Comparison of ENCODE assay signal across 15 cellular contexts in genomic region chr11:78647266-78647915, GRCh38.
DNase-seq lines count a peak whose midpoint lies in the region; ATAC-seq and TF ChIP-seq lines count a peak whose summit lies in the region.
"Had no signal": no experiment of that assay in that cellular context is flagged by ENCODE, and none has a peak within 500 bp of the region (broad histone marks: within the 10 kb centered on the region; RNA-seq: fewer than 3 reads in every experiment).

No MANE protein-coding gene starts in this region.

- ATAC-seq in activated CD8-positive, alpha-beta memory T cell treated with anti-CD3 and anti-CD28 coated beads, Interleukin-2, amount 10 ng/mL, durations not matched to agents 7 days and 5 days = no peak
- ATAC-seq in PC-3 = no peak

- WGBS in esophagus muscularis mucosa = 85% methylated on average over 6 of the region's 6 CpGs
- WGBS in spleen, 5 donors = 77 to 93% (median 79%) methylated on average over 6 of the region's 6 CpGs

- CTCF ChIA-PET in activated CD8-positive, alpha-beta memory T cell treated with anti-CD3 and anti-CD28 coated beads, Interleukin-2, amount 10 ng/mL, durations not matched to agents 7 days and 5 days (lab: Charles Lee) = interaction anchor here (1.0 to 5.5 kb wide), 7 partner anchors 8 to 920 kb away, joined by 3 to 48 read pairs (median 7); no protein-coding TSS in a partner anchor
- CTCF ChIA-PET in PC-3 (lab: Charles Lee) = interaction anchor here (0.6 to 5.4 kb wide), 5 partner anchors 43 to 453 kb away, joined by 4 to 129 read pairs (median 29); no protein-coding TSS in a partner anchor

- no peaks in the 10 kb centered on the region for H3K36me3 Mint-ChIP-seq in activated CD8-positive, alpha-beta memory T cell treated with anti-CD3 and anti-CD28 coated beads, Interleukin-2, amount 10 ng/mL, durations not matched to agents 7 days and 5 days
- no peaks in the 10 kb centered on the region for H3K36me3 Mint-ChIP-seq in osteocyte (ENCODE audit: unreplicated experiment)
- H3K36me3 Mint-ChIP-seq: CD4-positive, alpha-beta memory T cell had no signal

- peaks cover 22% of the 10 kb centered on the region for H3K4me1 ChIP-seq in PC-3 (ENCODE audit: insufficient read depth, low read length)
- H3K4me1 ChIP-seq in esophagus muscularis mucosa = peaks cover 0 to 6% (median 4%) of the 10 kb centered on the region in 4 donors
- peaks cover 0 to 6% (median 0%) of the 10 kb centered on the region in 6 donors for H3K4me1 ChIP-seq in spleen
- H3K4me1 ChIP-seq: BE2C had no signal

- BruUV-seq in PC-3 (replicated peaks; lab: Mats Ljungman, UMichigan) = no TSS peak

- intact Hi-C loops in PC-3 (cut with micrococcal nuclease) = no loop called here
- intact Hi-C loops in esophagus muscularis mucosa (cut with DNase I) = loop anchor here (5.0 to 10.0 kb wide), 5 partner anchors 147 to 845 kb away; no protein-coding TSS in a partner anchor
- intact Hi-C loops in spleen (cut with DNase I; ENCODE audit: low total_unique reads) = loop anchor here (5.0 to 10.0 kb wide), 3 partner anchors 315 to 845 kb away; no protein-coding TSS in a partner anchor

- no peaks in the 10 kb centered on the region for H3F3A ChIP-seq in PC-3 (ENCODE audit: low read length, unreplicated experiment)

- no peaks in the 10 kb centered on the region for H3K9me3 Mint-ChIP-seq in activated CD8-positive, alpha-beta memory T cell treated with anti-CD3 and anti-CD28 coated beads, Interleukin-2, amount 10 ng/mL, durations not matched to agents 7 days and 5 days (ENCODE audit: low read depth)
- H3K9me3 Mint-ChIP-seq in osteocyte (ENCODE audit: unreplicated experiment) = no peaks in the 10 kb centered on the region
- H3K9me3 Mint-ChIP-seq: CD4-positive, alpha-beta memory T cell; HFFc6 had no signal

- TF ChIP-seq EP300 in esophagus muscularis mucosa (IDR thresholded peaks at IDR 0.05) = no peak

- H3K27me3 Mint-ChIP-seq in activated CD8-positive, alpha-beta memory T cell treated with anti-CD3 and anti-CD28 coated beads, Interleukin-2, amount 10 ng/mL, durations not matched to agents 7 days and 5 days = no peaks in the 10 kb centered on the region
- H3K27me3 Mint-ChIP-seq in osteocyte (ENCODE audit: unreplicated experiment) = peaks cover 2% of the 10 kb centered on the region

- no peak overlapping the region for H2AFZ ChIP-seq in PC-3 (ENCODE audit: low read length)

- TF ChIP-seq CTCF in PC-3 (conservative IDR thresholded peaks at IDR 0.05; ENCODE audit: low read depth, low read length) (no peak), esophagus muscularis mucosa (IDR thresholded peaks at IDR 0.05) (no peak), osteocyte (IDR thresholded peaks at IDR 0.05) (no peak), spleen (IDR thresholded peaks at IDR 0.05 in 8 of 11, conservative IDR thresholded peaks at IDR 0.05 in 3 of 11) (no peak)

- no peak for TF ChIP-seq POLR2A in esophagus muscularis mucosa (IDR thresholded peaks at IDR 0.05; ENCODE audit: low read depth)
- TF ChIP-seq POLR2A in spleen (IDR thresholded peaks at IDR 0.05) = no peak

- H3K27ac ChIP-seq in PC-3 (ENCODE audit: low read length) (0 out of 2 replicates have a peak overlapping the region, but pooled peaks have one; percentile 78), esophagus muscularis mucosa (replicated peaks in 1 of 4) (no peak overlapping the region), spleen (no peak overlapping the region)
- H3K27ac ChIP-seq: C4-2B, HL-60 had no signal

- H3K9ac ChIP-seq in PC-3 (ENCODE audit: low read length) = no peak overlapping the region

- no peak overlapping the region for H3K27ac Mint-ChIP-seq in activated CD8-positive, alpha-beta memory T cell treated with anti-CD3 and anti-CD28 coated beads, Interleukin-2, amount 10 ng/mL, durations not matched to agents 7 days and 5 days
- no peak overlapping the region for H3K27ac Mint-ChIP-seq in osteocyte (ENCODE audit: unreplicated experiment)
- H3K27ac Mint-ChIP-seq: CD4-positive, alpha-beta memory T cell; HFFc6 had no signal

- H3K9me3 ChIP-seq in PC-3 (ENCODE audit: low read length) = no peaks in the 10 kb centered on the region
- H3K9me3 ChIP-seq in esophagus muscularis mucosa = no peaks in the 10 kb centered on the region
- H3K9me3 ChIP-seq in spleen = no peaks in the 10 kb centered on the region
- H3K9me3 ChIP-seq: BE2C had no signal

- DNase-seq in activated CD8-positive, alpha-beta memory T cell treated with anti-CD3 and anti-CD28 coated beads, Interleukin-2, amount 10 ng/mL, durations not matched to agents 7 days and 5 days = peak; percentile 31
- DNase-seq in activated CD8-positive, alpha-beta memory T cell treated with anti-CD3 and anti-CD28 coated beads, Interleukin-2, amount 50 U/mL, for 48 hours = no peak
- DNase-seq in PC-3 (no peak), esophagus muscularis mucosa (ENCODE audit: extremely low spot score) (peak; percentile 57), osteocyte (ENCODE audit: extremely low spot score, unreplicated experiment) (peak; percentile 60), ureter (ENCODE audit: low spot score) (no peak), NCI-H526 (lab: John Stamatoyannopoulos, UW) (no peak), spleen (no peak)
- DNase-seq: GDM1, GOT3 had no signal

- H3K4me1 Mint-ChIP-seq in activated CD8-positive, alpha-beta memory T cell treated with anti-CD3 and anti-CD28 coated beads, Interleukin-2, amount 10 ng/mL, durations not matched to agents 7 days and 5 days = peaks cover 17% of the 10 kb centered on the region
- H3K4me1 Mint-ChIP-seq in osteocyte (ENCODE audit: unreplicated experiment) = peaks cover 34% of the 10 kb centered on the region

- no peaks in the 10 kb centered on the region for H4K20me1 ChIP-seq in PC-3 (ENCODE audit: low read length)

- no peaks in the 10 kb centered on the region for H3K9me2 ChIP-seq in PC-3 (replicated peaks; ENCODE audit: low read length)

- H3K4me3 ChIP-seq in PC-3 (ENCODE audit: low read length) (no peak overlapping the region), esophagus muscularis mucosa (no peak overlapping the region), spleen (no peak overlapping the region)

- H3K4me3 Mint-ChIP-seq in activated CD8-positive, alpha-beta memory T cell treated with anti-CD3 and anti-CD28 coated beads, Interleukin-2, amount 10 ng/mL, durations not matched to agents 7 days and 5 days = no peak overlapping the region
- no peak overlapping the region for H3K4me3 Mint-ChIP-seq in osteocyte (ENCODE audit: unreplicated experiment)
- H3K4me3 Mint-ChIP-seq: CD4-positive, alpha-beta memory T cell; HFFc6 had no signal

- H3K4me2 ChIP-seq in PC-3 (ENCODE audit: low read length) = no peak overlapping the region

- POLR2A ChIA-PET in PC-3 (lab: Charles Lee; ENCODE audit: unreplicated experiment) = interaction anchor here (1.0 kb wide), 1 partner anchor 68 kb away, joined by 3 read pairs; no protein-coding TSS in a partner anchor

- H3K27me3 ChIP-seq in PC-3 (ENCODE audit: low read length) (no peaks in the 10 kb centered on the region), esophagus muscularis mucosa (no peaks in the 10 kb centered on the region), spleen (replicated peaks in 1 of 7) (peaks cover 0 to 26% (median 0%) of the 10 kb centered on the region in 7 donors)
- H3K27me3 ChIP-seq: BE2C had no signal

- H3K79me2 ChIP-seq in PC-3 (ENCODE audit: low read length) = no peaks in the 10 kb centered on the region

- H3K36me3 ChIP-seq in PC-3 (ENCODE audit: low read depth, low read length) (no peaks in the 10 kb centered on the region), esophagus muscularis mucosa (no peaks in the 10 kb centered on the region), spleen (no peaks in the 10 kb centered on the region)
- H3K36me3 ChIP-seq: BE2C had no signal

Comparison
In these comparisons a context has a peak if more than half of its experiments do, and no peak if none do; other contexts are left out.
1. DNase-seq: peak in activated CD8-positive, alpha-beta memory T cell treated with anti-CD3 and anti-CD28 coated beads, Interleukin-2, amount 10 ng/mL, durations not matched to agents 7 days and 5 days (single experiment), esophagus muscularis mucosa (single experiment) and osteocyte (single experiment); none in activated CD8-positive, alpha-beta memory T cell treated with anti-CD3 and anti-CD28 coated beads, Interleukin-2, amount 50 U/mL, for 48 hours (single experiment), PC-3 (single experiment), ureter (single experiment), NCI-H526 (0 of 2) and spleen (single experiment).